8 cellular contexts compared by ENCODE assay signal in the genomic region with DNA sequence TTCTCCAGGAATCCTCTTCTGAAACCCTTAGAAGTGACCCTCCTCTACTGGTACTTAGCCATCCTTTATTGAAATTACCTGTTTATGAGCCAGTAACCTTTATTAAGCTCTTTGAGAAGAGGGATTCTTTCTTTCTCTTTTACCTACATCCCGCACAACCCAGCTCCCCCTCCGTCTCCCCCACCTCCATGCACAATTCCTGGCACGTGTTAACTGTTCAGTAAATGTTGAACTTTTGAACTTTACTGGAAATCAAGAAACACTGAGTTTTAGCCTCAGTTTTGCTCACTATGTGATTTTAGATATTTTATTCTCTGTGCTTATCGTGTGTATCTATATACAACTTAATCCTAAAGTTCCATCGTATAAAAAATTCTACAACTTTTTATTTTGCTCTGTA. TPM values are rescaled to one million over a fixed set of nuclear protein-coding genes. Genes with fewer than 3 reads are reported as not detected.
A peak's percentile ranks its signal among the peaks of the same experiment; 100 is the strongest.
DNase-seq lines count a peak whose midpoint lies in the region; ATAC-seq, FAIRE-seq and TF ChIP-seq lines count a peak whose summit lies in the region.

No MANE protein-coding gene starts in this region.

- H3K79me2 ChIP-seq in endothelial cell of umbilical vein (ENCODE audit: control insufficient read depth, insufficient read depth, low read length) = peaks cover 74% of the 10 kb centered on the region

- peaks cover 0 to 2% of the 10 kb centered on the region in 2 experiments for H3K36me3 ChIP-seq in endothelial cell of umbilical vein (ENCODE audit: control insufficient read depth in 2 of 2, extremely low read depth in 1 of 2, insufficient read depth in 2 of 2, low read length in 2 of 2)
- H3K36me3 ChIP-seq in psoas muscle (ENCODE audit: insufficient read depth in 1 of 2, low read depth in 1 of 2) = peaks cover 0 to 18% of the 10 kb centered on the region in 2 donors

- CTCF ChIA-PET in endothelial cell of umbilical vein (lab: Charles Lee) = interaction anchor here (0.7 to 2.0 kb wide), 2 partner anchors 98 to 100 kb away, joined by 5 to 8 read pairs; a partner anchor contains a TSS

- H3K9me3 ChIP-seq in endothelial cell of umbilical vein (replicated peaks; ENCODE audit: control insufficient read depth, insufficient read depth, low read length) (no peaks in the 10 kb centered on the region), psoas muscle (no peaks in the 10 kb centered on the region)

- H3K4me2 ChIP-seq in endothelial cell of umbilical vein (ENCODE audit: insufficient read depth, low read length) = peak overlapping the region; percentile 80

- TF ChIP-seq POLR2A in endothelial cell of umbilical vein (IDR thresholded peaks at IDR 0.05; ENCODE audit: low read depth, low read length) = no peak

- H3K4me3 ChIP-seq in endothelial cell of umbilical vein (replicated peaks in 1 of 3; ENCODE audit: insufficient read depth in 1 of 3, low read depth in 1 of 3, low read length in 3 of 3) (peak overlapping the region; percentile 50 to 85 (median 83)), psoas muscle (peak overlapping the region; percentile 85)

- peak overlapping the region; percentile 88 for H3K9ac ChIP-seq in endothelial cell of umbilical vein (replicated peaks; ENCODE audit: extremely low read depth, insufficient read depth, low read length)

- TF ChIP-seq CTCF in endothelial cell of umbilical vein (IDR thresholded peaks at IDR 0.05; ENCODE audit: extremely low read depth in 1 of 2, insufficient read depth in 1 of 2, low read depth in 1 of 2, low read length in 2 of 2) (no peak), psoas muscle (IDR thresholded peaks at IDR 0.05) (no peak)

- H3K27me3 ChIP-seq in endothelial cell of umbilical vein (ENCODE audit: control insufficient read depth in 2 of 2, insufficient read depth in 2 of 2, low read length in 2 of 2) = no peaks in the 10 kb centered on the region
- H3K27me3 ChIP-seq in psoas muscle (ENCODE audit: insufficient read depth in 3 of 3, low read length in 2 of 3) = no peaks in the 10 kb centered on the region

- peaks cover 16% of the 10 kb centered on the region for H3K4me1 ChIP-seq in endothelial cell of umbilical vein (ENCODE audit: control insufficient read depth, extremely low read depth, insufficient read depth, low read length)
- H3K4me1 ChIP-seq in psoas muscle = peaks cover 25% of the 10 kb centered on the region

- no TSS peak for BruUV-seq in endothelial cell of umbilical vein (replicated peaks; lab: Mats Ljungman, UMichigan)

- dilution Hi-C loops in endothelial cell of umbilical vein (cut with MboI; ENCODE audit: extremely low pct_ligation_motif_present, low sequenced_read_pairs) = no loop called here

- POLR2A ChIA-PET in endothelial cell of umbilical vein (lab: Charles Lee) = no interaction called here

- H4K20me1 ChIP-seq in endothelial cell of umbilical vein (replicated peaks; ENCODE audit: control insufficient read depth, extremely low read depth, insufficient read depth, low read length) = peaks cover 3% of the 10 kb centered on the region

- no peak for FAIRE-seq in endothelial cell of umbilical vein (lab: Jason Lieb, UNC)

- no peak overlapping the region for H2AFZ ChIP-seq in endothelial cell of umbilical vein (ENCODE audit: low read depth, low read length)

- WGBS in psoas muscle, 3 donors = 33 to 35% (median 35%) methylated on average over 5 of the region's 5 CpGs

- ATAC-seq in psoas muscle (no peak), GM21786 (IDR thresholded peaks at IDR 0.05; ENCODE audit: unreplicated experiment) (no peak)

- H3K9me1 ChIP-seq in endothelial cell of umbilical vein (replicated peaks; ENCODE audit: control insufficient read depth, extremely low read depth, insufficient read depth, low read length) = peaks cover 1% of the 10 kb centered on the region

- DNase-seq in ELR (ENCODE audit: low read depth) (peak; percentile 47), OCI-M1 (lab: John Stamatoyannopoulos, UW) (peak; percentile 39), endothelial cell of umbilical vein (ENCODE audit: low read depth, low spot score) (peak; percentile 37), psoas muscle (no peak), GM19238 (ENCODE audit: insufficient read length, low spot score) (no peak), GM03348 (ENCODE audit: low spot score) (no peak)
- DNase-seq in stimulated activated naive CD4-positive, alpha-beta T cell treated with Interleukin-2 at 50 U/mL for 16 hours (lab: John Stamatoyannopoulos, UW) = no peak

- H3K27ac ChIP-seq in endothelial cell of umbilical vein (ENCODE audit: insufficient read depth, low read depth, low read length) (peak overlapping the region; percentile 43), psoas muscle (peak overlapping the region; percentile 99)

- intact Hi-C loops in endothelial cell of umbilical vein (cut with micrococcal nuclease) = no loop called here
- intact Hi-C loops in psoas muscle (cut with DNase I) = loop anchor here in 1 of 2 donors (1.0 to 5.0 kb wide), 2 partner anchors 49 to 101 kb away; a partner anchor contains a TSS

TF ChIP-seq in endothelial cell of umbilical vein, 7 proteins besides CTCF, POLR2A, EP300 and RAD21:
- TF ChIP-seq MYC (IDR thresholded peaks at IDR 0.05; ENCODE audit: low read depth, low read length) = no peak
- TF ChIP-seq, protein P1, sequence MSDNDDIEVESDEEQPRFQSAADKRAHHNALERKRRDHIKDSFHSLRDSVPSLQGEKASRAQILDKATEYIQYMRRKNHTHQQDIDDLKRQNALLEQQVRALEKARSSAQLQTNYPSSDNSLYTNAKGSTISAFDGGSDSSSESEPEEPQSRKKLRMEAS (IDR thresholded peaks at IDR 0.05; ENCODE audit: insufficient read depth, insufficient read length) = no peak
- TF ChIP-seq EZH2 (IDR thresholded peaks at IDR 0.05; ENCODE audit: borderline replicate concordance, low read depth, low read length, severe bottlenecking) = no peak
- no peak for TF ChIP-seq FOS (IDR thresholded peaks at IDR 0.05; ENCODE audit: borderline replicate concordance, insufficient read depth, low read length)
- no peak for TF ChIP-seq JUN (IDR thresholded peaks at IDR 0.05; ENCODE audit: borderline replicate concordance, insufficient read depth, insufficient read length, low read depth)
- TF ChIP-seq POLR2AphosphoS5 (IDR thresholded peaks at IDR 0.05; ENCODE audit: insufficient read depth, low read depth, low read length) = no peak
- no peak for TF ChIP-seq GATA2 (IDR thresholded peaks at IDR 0.05; ENCODE audit: insufficient read depth, insufficient read length, low read depth, low read length)
TF ChIP-seq in endothelial cell of umbilical vein: peak in this region for 0.

RNA-seq across cellular contexts. Expression of a gene that starts 1.8 kb away (rescaled TPM):
- total RNA-seq in endothelial cell of umbilical vein (48.8 and 51.2 TPM in 2 replicates), psoas muscle (10 to 100 TPM; 38.6 to 89.0 (median 64.6) TPM)
- polyA plus RNA-seq in endothelial cell of umbilical vein (23.3 and 24.2 TPM in 2 replicates), psoas muscle (10 to 100 TPM; 37.9 to 92.2 (median 65.6) TPM)
- 22.9 and 26.8 TPM in 2 replicates for polyA plus RNA-seq in endothelial cell of umbilical vein (2011; cell fraction: cytosol; rRNA removed)
- 20.1 and 26.3 TPM in 2 replicates for polyA plus RNA-seq in endothelial cell of umbilical vein (2011; cell fraction: nucleus; rRNA removed)
- 42.9 and 62.5 TPM in 2 replicates for polyA plus RNA-seq in endothelial cell of umbilical vein (2012)
- polyA minus RNA-seq in endothelial cell of umbilical vein = 30.7 and 31.4 TPM in 2 replicates
- 60.1 TPM for polyA minus RNA-seq in endothelial cell of umbilical vein (2011; cell fraction: cytosol; rRNA and poly(A)+ RNA removed)
- polyA minus RNA-seq in endothelial cell of umbilical vein (2011; cell fraction: nucleus; rRNA and poly(A)+ RNA removed) = 31.2 and 34.8 TPM in 2 replicates

RNA-seq across cellular contexts. Expression of a gene that starts 2.1 kb away (rescaled TPM):
- total RNA-seq in endothelial cell of umbilical vein = 9.9 and 11.2 TPM in 2 replicates
- 1.5 and 2.2 TPM in 2 replicates for polyA plus RNA-seq in endothelial cell of umbilical vein
- 3.8 and 4.0 TPM in 2 replicates for polyA plus RNA-seq in endothelial cell of umbilical vein (2011; cell fraction: cytosol; rRNA removed)
- polyA plus RNA-seq in endothelial cell of umbilical vein (2011; cell fraction: nucleus; rRNA removed) = 8.8 and 15.6 TPM in 2 replicates
- 4.5 and 9.4 TPM in 2 replicates for polyA plus RNA-seq in endothelial cell of umbilical vein (2012)
- 3.4 and 5.9 TPM in 2 replicates for polyA minus RNA-seq in endothelial cell of umbilical vein
- 6.6 TPM for polyA minus RNA-seq in endothelial cell of umbilical vein (2011; cell fraction: cytosol; rRNA and poly(A)+ RNA removed)
- 3.8 and 5.9 TPM in 2 replicates for polyA minus RNA-seq in endothelial cell of umbilical vein (2011; cell fraction: nucleus; rRNA and poly(A)+ RNA removed)
- total RNA-seq in psoas muscle = 1 to 10 TPM; 3.1 to 4.6 (median 3.8) TPM
- polyA plus RNA-seq in psoas muscle = 1 to 10 TPM; 3.9 to 4.5 (median 4.0) TPM

Comparison
In these comparisons a context has a peak if more than half of its experiments do, and no peak if none do; other contexts are left out.
1. DNase-seq: peak in ELR (single experiment), OCI-M1 (single experiment) and endothelial cell of umbilical vein (single experiment); none in psoas muscle (0 of 2), GM19238 (single experiment), GM03348 (single experiment) and stimulated activated naive CD4-positive, alpha-beta T cell treated with Interleukin-2 at 50 U/mL for 16 hours (single experiment).